1 cellular context compared by ENCODE assay signal in the genomic region with DNA sequence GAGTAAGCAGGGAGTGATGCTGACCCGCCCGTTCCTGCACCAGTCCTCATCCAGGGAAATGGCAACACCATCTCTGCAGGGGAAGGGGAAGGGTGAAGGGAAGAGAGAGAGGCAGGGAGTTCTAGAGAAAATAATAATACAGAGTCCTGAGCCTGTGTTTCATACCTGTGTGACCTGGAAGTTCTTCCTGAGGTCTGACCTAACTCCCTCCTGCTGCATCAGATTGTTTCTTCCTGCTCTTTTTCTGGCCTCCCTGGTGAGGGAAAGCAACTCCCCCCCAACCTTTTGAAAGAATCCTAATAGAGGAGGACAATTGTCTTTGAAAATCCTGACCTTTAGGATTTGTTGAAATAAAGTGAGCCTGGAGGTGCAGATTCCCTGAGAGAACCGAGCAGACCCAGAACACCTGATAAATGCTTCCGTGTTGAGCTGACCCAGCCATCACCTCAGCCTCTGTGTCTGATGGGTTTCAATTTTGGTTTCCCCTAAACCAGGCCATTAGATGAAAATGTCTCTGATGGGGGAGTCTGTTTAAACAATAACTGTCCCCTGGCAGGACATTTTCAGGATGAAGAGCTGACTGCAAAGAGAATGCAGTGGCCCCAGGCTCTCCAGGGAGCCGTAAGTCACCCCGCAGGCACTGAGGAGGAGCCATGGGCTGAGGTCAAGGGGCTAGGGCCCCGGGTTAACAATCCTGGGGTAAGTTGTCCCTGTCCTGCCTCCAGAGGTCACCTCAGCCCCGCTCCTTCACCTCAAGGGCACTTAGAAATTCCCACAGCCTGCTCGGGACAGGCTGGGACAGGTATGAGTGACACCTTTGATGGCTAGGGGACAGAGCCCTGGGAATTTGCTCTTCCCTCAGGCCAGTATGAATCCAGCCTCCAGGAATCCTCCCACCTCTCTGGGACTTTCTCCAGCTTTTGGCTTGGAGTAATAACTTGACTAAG.
TF ChIP-seq lines count a peak whose summit lies in the region.

No MANE protein-coding gene starts in this region.

TF ChIP-seq in HepG2, 621 proteins besides CTCF, POLR2A, EP300 and RAD21:
- TF ChIP-seq ARID2 (CRISPR knock-in tag; IDR thresholded peaks at IDR 0.05; ENCODE audit: borderline replicate concordance) (no peak), BORCS8-MEF2B (CRISPR knock-in tag; IDR thresholded peaks at IDR 0.05) (no peak), ZFP36 (IDR thresholded peaks at IDR 0.05; ENCODE audit: borderline replicate concordance, low read depth, low read length, partially characterized antibody) (no peak), KAT8 (CRISPR knock-in tag; IDR thresholded peaks at IDR 0.05) (no peak), NFE2 (CRISPR knock-in tag; IDR thresholded peaks at IDR 0.05) (no peak), MAFG (CRISPR knock-in tag; IDR thresholded peaks at IDR 0.05) (no peak), YY1 (IDR thresholded peaks at IDR 0.05; ENCODE audit: insufficient read depth, insufficient replicate concordance, low read depth, low read length) (no peak), ZNF121 (CRISPR knock-in tag; IDR thresholded peaks at IDR 0.05) (no peak), ZNF775 (CRISPR knock-in tag; IDR thresholded peaks at IDR 0.05; ENCODE audit: borderline replicate concordance) (no peak), ARNTL (CRISPR knock-in tag; IDR thresholded peaks at IDR 0.05) (no peak), GZF1 (CRISPR knock-in tag; IDR thresholded peaks at IDR 0.05) (no peak), ZNF614 (CRISPR knock-in tag; IDR thresholded peaks at IDR 0.05; ENCODE audit: borderline replicate concordance) (no peak)
- TF ChIP-seq, protein P1, sequence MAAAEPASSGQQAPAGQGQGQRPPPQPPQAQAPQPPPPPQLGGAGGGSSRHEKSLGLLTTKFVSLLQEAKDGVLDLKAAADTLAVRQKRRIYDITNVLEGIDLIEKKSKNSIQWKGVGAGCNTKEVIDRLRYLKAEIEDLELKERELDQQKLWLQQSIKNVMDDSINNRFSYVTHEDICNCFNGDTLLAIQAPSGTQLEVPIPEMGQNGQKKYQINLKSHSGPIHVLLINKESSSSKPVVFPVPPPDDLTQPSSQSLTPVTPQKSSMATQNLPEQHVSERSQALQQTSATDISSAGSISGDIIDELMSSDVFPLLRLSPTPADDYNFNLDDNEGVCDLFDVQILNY (CRISPR knock-in tag; conservative IDR thresholded peaks at IDR 0.05) = no peak
